In the genomic region with DNA sequence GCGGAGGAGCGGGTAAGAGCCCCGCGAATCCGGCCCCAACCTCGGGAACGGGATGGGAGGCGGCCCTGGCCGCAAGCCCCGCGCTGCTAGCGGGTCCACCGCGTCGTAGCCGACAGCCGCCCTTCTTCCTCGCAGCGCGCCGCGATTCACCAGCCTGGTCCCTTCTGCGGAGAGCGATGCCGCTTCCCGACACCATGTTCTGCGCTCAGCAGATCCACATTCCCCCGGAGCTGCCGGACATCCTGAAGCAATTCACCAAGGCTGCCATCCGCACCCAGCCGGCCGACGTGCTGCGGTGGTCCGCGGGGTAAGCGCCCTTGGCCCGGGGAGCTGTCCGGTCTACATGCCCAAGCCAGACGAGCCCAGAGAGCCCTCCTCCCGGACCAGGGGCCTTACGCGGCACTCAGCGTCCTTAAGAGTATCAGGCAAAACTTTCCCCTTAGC, we compare ENCODE assay signal across 8 cellular contexts. TPM values are rescaled to one million over a fixed set of nuclear protein-coding genes. Genes with fewer than 3 reads are reported as not detected.
DNase-seq lines count a peak whose midpoint lies in the region; ATAC-seq and TF ChIP-seq lines count a peak whose summit lies in the region.

No MANE protein-coding gene starts in this region.

- H3K9me3 ChIP-seq in OCI-LY3 (ENCODE audit: insufficient read depth, low read length) (no peaks in the 10 kb centered on the region), esophagus (ENCODE audit: control insufficient read depth in 2 of 2, insufficient read depth in 1 of 2, low read depth in 1 of 2, low read length in 1 of 2) (peaks cover 0 to 3% of the 10 kb centered on the region in 2 donors), neural progenitor cell (ENCODE audit: low read depth) (no peaks in the 10 kb centered on the region)

- peak overlapping the region; percentile 91 for H3K4me2 ChIP-seq in OCI-LY3 (ENCODE audit: low read length)
- peak overlapping the region; percentile 91 for H3K4me2 ChIP-seq in neural progenitor cell

- peaks cover 9% of the 10 kb centered on the region for H3K4me1 Mint-ChIP-seq in neural progenitor cell

- peak overlapping the region; percentile 85 for H3K4me3 ChIP-seq in OCI-LY3 (ENCODE audit: low read length)
- H3K4me3 ChIP-seq in esophagus (ENCODE audit: low read depth in 1 of 2, low read length in 2 of 2): peak overlapping the region; percentile 50 to 59
- peak overlapping the region; percentile 62 for H3K4me3 ChIP-seq in neural progenitor cell

- no peaks in the 10 kb centered on the region for H3K79me2 ChIP-seq in OCI-LY3 (ENCODE audit: low read length)
- no peaks in the 10 kb centered on the region for H3K79me2 ChIP-seq in neural progenitor cell (ENCODE audit: low read depth)

- TF ChIP-seq CTCF in OCI-LY3 (IDR thresholded peaks at IDR 0.05; ENCODE audit: low read depth, low read length) (no peak), neural progenitor cell (IDR thresholded peaks at IDR 0.05) (no peak)

- peak overlapping the region; percentile 87 for H3K4me3 Mint-ChIP-seq in neural progenitor cell

- WGBS in esophagus, 2 donors: 1% methylated on average over 41 to 44 of the region's 44 CpGs

- peaks cover 6% of the 10 kb centered on the region for H3K27me3 Mint-ChIP-seq in neural progenitor cell (ENCODE audit: insufficient read depth, low read depth)

- ATAC-seq in HG02610 (IDR thresholded peaks at IDR 0.05; ENCODE audit: unreplicated experiment): peak; percentile 44

- H2AFZ ChIP-seq in OCI-LY3 (ENCODE audit: low read depth, low read length) (no peak overlapping the region; the same call in 1 of the 2 replicates), neural progenitor cell (replicated peaks) (peak overlapping the region; percentile 90)

- no peaks in the 10 kb centered on the region for H4K20me1 ChIP-seq in OCI-LY3 (ENCODE audit: insufficient read depth, low read length)
- no peaks in the 10 kb centered on the region for H4K20me1 ChIP-seq in neural progenitor cell (ENCODE audit: low read depth)

- DNase-seq in SIG-M5 treated with dmso at 0.1 percent for 504 hours (lab: John Stamatoyannopoulos, UW; ENCODE audit: unreplicated experiment): peak; percentile 55
- DNase-seq in SIG-M5 (lab: John Stamatoyannopoulos, UW): no peak
- DNase-seq in neural progenitor cell (ENCODE audit: low spot score): no peak
- DNase-seq in DMS79 treated with DMSO at 0.1 percent for 48 hours (lab: John Stamatoyannopoulos, UW): no peak
- no peak for DNase-seq in RPMI8226

- H3K9me3 Mint-ChIP-seq in neural progenitor cell: peaks cover 2% of the 10 kb centered on the region

- H3K36me3 Mint-ChIP-seq in neural progenitor cell: peaks cover 2% of the 10 kb centered on the region

- no peak overlapping the region for H3K27ac Mint-ChIP-seq in neural progenitor cell

- H3K9ac ChIP-seq in OCI-LY3 (ENCODE audit: low read length) (peak overlapping the region; percentile 16; the same call in 1 of the 2 replicates), neural progenitor cell (no peak overlapping the region)

- peaks cover 38% of the 10 kb centered on the region for H3F3A ChIP-seq in neural progenitor cell (ENCODE audit: low read depth)

- H3K4me1 ChIP-seq in OCI-LY3 (ENCODE audit: low read length): peaks cover 13% of the 10 kb centered on the region
- peaks cover 0 to 4% of the 10 kb centered on the region in 2 donors for H3K4me1 ChIP-seq in esophagus (ENCODE audit: control insufficient read depth in 2 of 2, insufficient read depth in 2 of 2, low read length in 1 of 2)
- H3K4me1 ChIP-seq in neural progenitor cell: no peaks in the 10 kb centered on the region

- H3K27ac ChIP-seq in OCI-LY3 (ENCODE audit: low read length) (no peak overlapping the region), esophagus (ENCODE audit: low read depth in 2 of 2, low read length in 1 of 2) (no peak overlapping the region), neural progenitor cell (no peak overlapping the region)

- H3K27me3 ChIP-seq in OCI-LY3 (ENCODE audit: low read depth, low read length) (no peaks in the 10 kb centered on the region), esophagus (ENCODE audit: control insufficient read depth in 1 of 2, insufficient read depth in 2 of 2, low read length in 2 of 2) (no peaks in the 10 kb centered on the region), neural progenitor cell (peaks cover 31% of the 10 kb centered on the region)

- H3K36me3 ChIP-seq in OCI-LY3 (replicated peaks; ENCODE audit: low read depth, low read length): peaks cover 3% of the 10 kb centered on the region
- H3K36me3 ChIP-seq in esophagus (ENCODE audit: control insufficient read depth in 2 of 2, insufficient read depth in 2 of 2, low read length in 1 of 2): peaks cover 0 to 2% of the 10 kb centered on the region in 2 donors
- H3K36me3 ChIP-seq in neural progenitor cell: no peaks in the 10 kb centered on the region

RNA-seq across cellular contexts. Expression of a gene that starts 0.3 kb away (rescaled TPM):
- polyA plus RNA-seq in esophagus: under 1 TPM; 0.11 to 0.16 TPM
- total RNA-seq in neural progenitor cell (ENCODE audit: low replicate concordance): 0.22 TPM in 1 of 2 replicates, not detected in the other
